In genomic region chr6:90256698-90257485, GRCh38 we compare ENCODE assay signal across 11 cellular contexts. TPM values are rescaled to one million over a fixed set of nuclear protein-coding genes. Genes with fewer than 3 reads are reported as not detected.
DNase-seq lines count a peak whose midpoint lies in the region; ATAC-seq and TF ChIP-seq lines count a peak whose summit lies in the region.
"Had no signal": no experiment of that assay in that cellular context is flagged by ENCODE, and none has a peak within 500 bp of the region (broad histone marks: within the 10 kb centered on the region; RNA-seq: fewer than 3 reads in every experiment).

No MANE protein-coding gene starts in this region.

- peaks cover 91% of the 10 kb centered on the region for H3K36me3 Mint-ChIP-seq in activated T-cell treated with anti-CD3 and anti-CD28 coated beads, Interleukin-2, amount 50 U/mL, for 24 hours (ENCODE audit: low read depth)
- peaks cover 58% of the 10 kb centered on the region for H3K36me3 Mint-ChIP-seq in activated B cell treated with CpG ODN at 0.5 μM for 24 hours (ENCODE audit: low read depth)

- POLR2A ChIA-PET in activated B cell treated with CpG ODN at 0.5 μM for 24 hours (lab: Charles Lee) = interaction anchor here (0.6 to 0.9 kb wide), 3 partner anchors 10 to 39 kb away, joined by 3 read pairs; no protein-coding TSS in a partner anchor

- H3K27me3 ChIP-seq in left lung (no peaks in the 10 kb centered on the region), spleen (replicated peaks in 1 of 7) (no peaks in the 10 kb centered on the region)
- H3K27me3 ChIP-seq: cardiac muscle cell had no signal

- H3K27ac ChIP-seq in left lung (no peak overlapping the region), spleen (no peak overlapping the region)
- H3K27ac ChIP-seq: cardiac muscle cell had no signal

- H3K27me3 Mint-ChIP-seq in activated T-cell treated with anti-CD3 and anti-CD28 coated beads, Interleukin-2, amount 50 U/mL, for 24 hours = no peaks in the 10 kb centered on the region
- no peaks in the 10 kb centered on the region for H3K27me3 Mint-ChIP-seq in activated B cell treated with CpG ODN at 0.5 μM for 24 hours

- H3K4me3 Mint-ChIP-seq in activated T-cell treated with anti-CD3 and anti-CD28 coated beads, Interleukin-2, amount 50 U/mL, for 24 hours = no peak overlapping the region
- H3K4me3 Mint-ChIP-seq in activated B cell treated with CpG ODN at 0.5 μM for 24 hours = no peak overlapping the region

- H3K4me1 ChIP-seq in left lung (no peaks in the 10 kb centered on the region), spleen (peaks cover 0 to 21% (median 0%) of the 10 kb centered on the region in 6 donors)

- TF ChIP-seq CTCF in activated B cell treated with CpG ODN at 0.5 μM for 24 hours (IDR thresholded peaks at IDR 0.05) (no peak), left lung (IDR thresholded peaks at IDR 0.05) (no peak), spleen (IDR thresholded peaks at IDR 0.05 in 8 of 11, conservative IDR thresholded peaks at IDR 0.05 in 3 of 11) (no peak)

- no peak overlapping the region for H3K4me3 ChIP-seq in left lung
- no peak overlapping the region for H3K4me3 ChIP-seq in spleen
- H3K4me3 ChIP-seq: cardiac muscle cell had no signal

- WGBS in spleen, 5 donors = 77 to 84% (median 80%) methylated on average over 4 of the region's 4 CpGs

- no peak for DNase-seq in activated T-cell treated with anti-CD3 and anti-CD28 coated beads, Interleukin-2, amount 50 U/mL, for 24 hours
- no peak for DNase-seq in activated T-cell treated with anti-CD3 and anti-CD28 coated beads, Interleukin-2, amount 50 U/mL, for 48 hours
- DNase-seq in activated B cell treated with CpG ODN at 0.5 μM for 24 hours = no peak
- peak; percentile 9 for DNase-seq in fibroblast of gingiva (ENCODE audit: low read depth)
- no peak for DNase-seq in stimulated activated naive CD8-positive, alpha-beta T cell treated with anti-CD3 and anti-CD28 coated beads, Interleukin-15, Interleukin-2, amounts not matched to agents 100 U/mL and 50 U/mL, for 24 hours
- DNase-seq in left lung = no peak
- DNase-seq in NCI-H146 (lab: John Stamatoyannopoulos, UW) = no peak
- no peak for DNase-seq in spleen
- DNase-seq: NCI-H1694 treated with DMSO at 0.1 percent for 48 hours, right cardiac atrium had no signal

- CTCF ChIA-PET in activated B cell treated with CpG ODN at 0.5 μM for 24 hours (lab: Charles Lee) = no interaction called here

- TF ChIP-seq POLR2A in spleen (IDR thresholded peaks at IDR 0.05) = no peak

- H3K4me1 Mint-ChIP-seq in activated T-cell treated with anti-CD3 and anti-CD28 coated beads, Interleukin-2, amount 50 U/mL, for 24 hours (ENCODE audit: low read depth) = peaks cover 94% of the 10 kb centered on the region
- H3K4me1 Mint-ChIP-seq in activated B cell treated with CpG ODN at 0.5 μM for 24 hours = peaks cover 66% of the 10 kb centered on the region

- H3K9me3 Mint-ChIP-seq in activated T-cell treated with anti-CD3 and anti-CD28 coated beads, Interleukin-2, amount 50 U/mL, for 24 hours = peaks cover 31% of the 10 kb centered on the region
- no peaks in the 10 kb centered on the region for H3K9me3 Mint-ChIP-seq in activated B cell treated with CpG ODN at 0.5 μM for 24 hours

- H3K9me3 ChIP-seq in left lung (no peaks in the 10 kb centered on the region), spleen (no peaks in the 10 kb centered on the region)

- ATAC-seq in activated B cell treated with CpG ODN at 0.5 μM for 24 hours (ENCODE audit: low read depth) = no peak
- ATAC-seq in stimulated activated naive CD8-positive, alpha-beta T cell treated with anti-CD3 and anti-CD28 coated beads, Interleukin-15, Interleukin-2, amounts not matched to agents 100 U/mL and 50 U/mL, for 24 hours = peak; percentile 90
- no peak for ATAC-seq in left lung
- ATAC-seq: right cardiac atrium had no signal

- intact Hi-C loops in activated B cell treated with CpG ODN at 0.5 μM for 24 hours (cut with micrococcal nuclease) = no loop called here
- intact Hi-C loops in left lung (cut with DNase I) = no loop called here
- intact Hi-C loops in spleen (cut with DNase I; ENCODE audit: low total_unique reads) = no loop called here

- peak overlapping the region; percentile 92 for H3K27ac Mint-ChIP-seq in activated T-cell treated with anti-CD3 and anti-CD28 coated beads, Interleukin-2, amount 50 U/mL, for 24 hours
- H3K27ac Mint-ChIP-seq in activated B cell treated with CpG ODN at 0.5 μM for 24 hours = peak overlapping the region; percentile 62

- H3K36me3 ChIP-seq in left lung (no peaks in the 10 kb centered on the region), spleen (no peaks in the 10 kb centered on the region)
- H3K36me3 ChIP-seq: cardiac muscle cell had no signal

RNA-seq across cellular contexts. Expression of gene BACH2, which starts 39.8 kb away (rescaled TPM):
- total RNA-seq in activated B cell treated with CpG ODN at 0.5 μM for 24 hours (79.6 and 90.4 TPM in 2 replicates), left lung (1 to 10 TPM; 3.8 to 5.6 TPM), spleen (10 to 100 TPM; 18.1 to 53.8 (median 44.1) TPM)
- 1 to 10 TPM; 3.0 to 4.9 (median 3.4) TPM for polyA plus RNA-seq in spleen
